ENCODE assay signal across 16 cellular contexts in the genomic region with DNA sequence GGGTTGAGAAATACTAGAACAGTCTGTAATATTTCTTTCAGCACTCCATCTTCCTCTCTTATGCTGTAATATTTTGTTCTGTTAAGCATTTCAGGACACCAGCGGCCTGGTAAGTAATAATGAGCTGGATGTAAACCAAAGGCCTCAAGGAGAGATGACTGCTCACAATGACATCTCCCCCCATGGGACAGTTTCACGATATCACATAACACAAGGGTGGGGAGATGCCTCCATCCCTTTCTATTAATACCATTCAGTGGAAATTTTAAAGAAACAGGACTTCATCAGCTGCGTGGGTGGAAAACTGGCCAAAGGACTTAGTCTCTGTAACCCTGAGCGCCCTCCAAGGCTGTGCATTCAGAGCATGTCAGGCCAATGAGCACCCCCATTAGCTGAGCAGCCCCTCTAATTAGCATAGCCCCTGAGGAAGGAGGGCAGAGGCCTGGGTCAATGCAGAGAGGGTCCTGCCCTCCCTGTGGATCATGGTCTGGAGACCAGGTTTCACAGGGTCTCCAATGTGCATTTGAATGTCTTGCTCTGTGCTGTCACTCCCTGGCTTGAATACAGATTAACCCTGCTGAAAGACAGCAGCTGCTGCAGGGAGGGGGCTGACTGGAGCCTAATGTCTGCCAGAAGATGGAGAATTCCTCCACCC.
"Had no signal": no experiment of that assay in that cellular context is flagged by ENCODE, and none has a peak within 500 bp of the region (broad histone marks: within the 10 kb centered on the region; RNA-seq: fewer than 3 reads in every experiment).

No MANE protein-coding gene starts in this region.

- H3K27ac ChIP-seq: ascending aorta, gastroesophageal sphincter, neutrophil, testis had no signal

- H3K4me3 ChIP-seq: ascending aorta, gastroesophageal sphincter, testis had no signal

- H3K9me3 ChIP-seq: ascending aorta, gastroesophageal sphincter, neutrophil, testis had no signal

- H3K27me3 ChIP-seq: ascending aorta, testis had no signal

- ATAC-seq: activated naive CD8-positive, alpha-beta T cell treated with anti-CD3 and anti-CD28 coated beads, Interleukin-2, amount 50 U/mL, for 24 hours; stimulated activated naive CD8-positive, alpha-beta T cell treated with anti-CD3 and anti-CD28 coated beads, Interleukin-15, amount 100 ng/mL, for 72 hours; T-cell had no signal

- H3K9me3 Mint-ChIP-seq: activated B cell treated with CpG ODN at 0.5 μM for 24 hours; activated CD4-positive, alpha-beta T cell treated with anti-CD3 and anti-CD28 coated beads, Interleukin-2, amount 10 ng/mL, durations not matched to agents 24 days and 14 days; activated naive CD8-positive, alpha-beta T cell treated with anti-CD3 and anti-CD28 coated beads, Interleukin-2, amount 50 U/mL, for 24 hours; stimulated activated naive CD8-positive, alpha-beta T cell treated with anti-CD3 and anti-CD28 coated beads, Interleukin-15, amount 100 ng/mL, for 72 hours had no signal

- H3K36me3 ChIP-seq: ascending aorta, gastroesophageal sphincter, neutrophil had no signal

- DNase-seq: activated B cell treated with CpG ODN at 0.5 μM for 24 hours; activated CD4-positive, alpha-beta T cell treated with anti-CD3 and anti-CD28 coated beads, Interleukin-2, amount 10 ng/mL, durations not matched to agents 24 days and 14 days; activated naive CD4-positive, alpha-beta T cell treated with Interleukin-2 at 50 U/mL for 16 hours; activated naive CD8-positive, alpha-beta T cell treated with anti-CD3 and anti-CD28 coated beads, Interleukin-2, amount 50 U/mL, for 24 hours; hippocampal formation; left cardiac atrium; mesenchymal stem cell; stimulated activated CD4-positive, alpha-beta T cell treated with anti-CD3 and anti-CD28 coated beads, Interleukin-15, amount 100 ng/mL, for 24 hours; stimulated activated CD4-positive, alpha-beta T cell treated with anti-CD3 and anti-CD28 coated beads, Interleukin-4, amount 100 ng/mL, for 24 hours; stimulated activated naive CD8-positive, alpha-beta T cell treated with anti-CD3 and anti-CD28 coated beads, Interleukin-15, amount 100 ng/mL, for 72 hours; T-cell; testis had no signal

- H3K36me3 Mint-ChIP-seq: T-cell had no signal

- H3K27ac Mint-ChIP-seq: activated B cell treated with CpG ODN at 0.5 μM for 24 hours; activated CD4-positive, alpha-beta T cell treated with anti-CD3 and anti-CD28 coated beads, Interleukin-2, amount 10 ng/mL, durations not matched to agents 24 days and 14 days; activated naive CD8-positive, alpha-beta T cell treated with anti-CD3 and anti-CD28 coated beads, Interleukin-2, amount 50 U/mL, for 24 hours; progenitor cell of endocrine pancreas; stimulated activated naive CD8-positive, alpha-beta T cell treated with anti-CD3 and anti-CD28 coated beads, Interleukin-15, amount 100 ng/mL, for 72 hours; T-cell had no signal

- H3K4me1 Mint-ChIP-seq: activated B cell treated with CpG ODN at 0.5 μM for 24 hours; activated CD4-positive, alpha-beta T cell treated with anti-CD3 and anti-CD28 coated beads, Interleukin-2, amount 10 ng/mL, durations not matched to agents 24 days and 14 days; activated naive CD8-positive, alpha-beta T cell treated with anti-CD3 and anti-CD28 coated beads, Interleukin-2, amount 50 U/mL, for 24 hours; stimulated activated naive CD8-positive, alpha-beta T cell treated with anti-CD3 and anti-CD28 coated beads, Interleukin-15, amount 100 ng/mL, for 72 hours; T-cell had no signal

- H3K4me1 ChIP-seq: ascending aorta, testis had no signal

- H3K4me3 Mint-ChIP-seq: activated B cell treated with CpG ODN at 0.5 μM for 24 hours; activated CD4-positive, alpha-beta T cell treated with anti-CD3 and anti-CD28 coated beads, Interleukin-2, amount 10 ng/mL, durations not matched to agents 24 days and 14 days; activated naive CD8-positive, alpha-beta T cell treated with anti-CD3 and anti-CD28 coated beads, Interleukin-2, amount 50 U/mL, for 24 hours; stimulated activated naive CD8-positive, alpha-beta T cell treated with anti-CD3 and anti-CD28 coated beads, Interleukin-15, amount 100 ng/mL, for 72 hours; T-cell had no signal
